8 cellular contexts compared by ENCODE assay signal in genomic region chr17:46266656-46267544, GRCh38. TPM values are rescaled to one million over a fixed set of nuclear protein-coding genes. Genes with fewer than 3 reads are reported as not detected.
A peak's percentile ranks its signal among the peaks of the same experiment; 100 is the strongest.
DNase-seq lines count a peak whose midpoint lies in the region; ATAC-seq and TF ChIP-seq lines count a peak whose summit lies in the region.

No MANE protein-coding gene starts in this region.

- WGBS in ectodermal cell, 2 experiments, result 1% methylated on average over 116 of the region's 116 CpGs

- ATAC-seq in GM19324 (IDR thresholded peaks at IDR 0.05; ENCODE audit: low FRiP score, unreplicated experiment) (peak; percentile 88), HG03457 (IDR thresholded peaks at IDR 0.05; ENCODE audit: unreplicated experiment) (peak; percentile 67)

- no peak for TF ChIP-seq CTCF in C4-2B (conservative IDR thresholded peaks at IDR 0.05)

- DNase-seq in NCI-H748 (lab: John Stamatoyannopoulos, UW; ENCODE audit: unreplicated experiment) (peak; percentile 93), lung microvascular endothelial cell (ENCODE audit: low read depth in 2 of 2) (peak; percentile 87 to 92)
- peak; percentile 64 for DNase-seq in activated CD4-positive, alpha-beta memory T cell treated with anti-CD3 and anti-CD28 coated beads, Interleukin-2, amount 10 ng/mL, durations not matched to agents 7 days and 5 days
- peak; percentile 68 to 87 (median 76) for DNase-seq in stimulated activated CD4-positive, alpha-beta T cell treated with anti-CD3 and anti-CD28 coated beads, TNF-alpha, amount 100 ng/mL, for 24 hours (ENCODE audit: low read depth in 3 of 3)

- CTCF ChIA-PET in activated CD4-positive, alpha-beta memory T cell treated with anti-CD3 and anti-CD28 coated beads, Interleukin-2, amount 10 ng/mL, durations not matched to agents 7 days and 5 days (lab: Charles Lee), result interaction anchor here (1.0 to 1.7 kb wide), 2 partner anchors 54 to 674 kb away, joined by 6 to 7 read pairs; no protein-coding TSS in a partner anchor

- H3K27ac ChIP-seq in C4-2B, result peak overlapping the region; percentile 74
- peak overlapping the region; percentile 69 for H3K27ac ChIP-seq in ectodermal cell (ENCODE audit: insufficient read depth, low read depth, low read length, poor library complexity, severe bottlenecking)

- no peaks in the 10 kb centered on the region for H3K9me3 ChIP-seq in ectodermal cell (ENCODE audit: control insufficient read depth, low read length)

- H3K27ac Mint-ChIP-seq in activated CD4-positive, alpha-beta memory T cell treated with anti-CD3 and anti-CD28 coated beads, Interleukin-2, amount 10 ng/mL, durations not matched to agents 7 days and 5 days, result peak overlapping the region; percentile 11

- H3K4me3 ChIP-seq in ectodermal cell (ENCODE audit: insufficient read depth, low read depth, low read length), result peak overlapping the region; percentile 55

- no peaks in the 10 kb centered on the region for H3K36me3 ChIP-seq in ectodermal cell (ENCODE audit: control insufficient read depth, insufficient read depth, low read length)

- peaks cover 67% of the 10 kb centered on the region for H3K27me3 Mint-ChIP-seq in activated CD4-positive, alpha-beta memory T cell treated with anti-CD3 and anti-CD28 coated beads, Interleukin-2, amount 10 ng/mL, durations not matched to agents 7 days and 5 days

- no peaks in the 10 kb centered on the region for H3K36me3 Mint-ChIP-seq in activated CD4-positive, alpha-beta memory T cell treated with anti-CD3 and anti-CD28 coated beads, Interleukin-2, amount 10 ng/mL, durations not matched to agents 7 days and 5 days (ENCODE audit: low read depth)

- peaks cover 54% of the 10 kb centered on the region for H3K27me3 ChIP-seq in ectodermal cell (ENCODE audit: control insufficient read depth, insufficient read depth, low read length, poor library complexity, severe bottlenecking)

- H3K4me1 ChIP-seq in ectodermal cell (ENCODE audit: control insufficient read depth, insufficient read depth, low read length), result peaks cover 3% of the 10 kb centered on the region

- H3K4me1 Mint-ChIP-seq in activated CD4-positive, alpha-beta memory T cell treated with anti-CD3 and anti-CD28 coated beads, Interleukin-2, amount 10 ng/mL, durations not matched to agents 7 days and 5 days, result peaks cover 35% of the 10 kb centered on the region

- POLR2A ChIA-PET in activated CD4-positive, alpha-beta memory T cell treated with anti-CD3 and anti-CD28 coated beads, Interleukin-2, amount 10 ng/mL, durations not matched to agents 7 days and 5 days (lab: Charles Lee), result interaction anchor here (0.7 to 1.9 kb wide), 5 partner anchors 10 to 928 kb away, joined by 3 to 5 read pairs (median 3); partner anchors contain the start of gene KANSL1

- H3K4me3 Mint-ChIP-seq in activated CD4-positive, alpha-beta memory T cell treated with anti-CD3 and anti-CD28 coated beads, Interleukin-2, amount 10 ng/mL, durations not matched to agents 7 days and 5 days, result peak overlapping the region; percentile 83

- no peaks in the 10 kb centered on the region for H3K9me3 Mint-ChIP-seq in activated CD4-positive, alpha-beta memory T cell treated with anti-CD3 and anti-CD28 coated beads, Interleukin-2, amount 10 ng/mL, durations not matched to agents 7 days and 5 days

RNA-seq across cellular contexts. Expression of gene LRRC37A, which starts 28.0 kb away (rescaled TPM):
- total RNA-seq in activated CD4-positive, alpha-beta memory T cell treated with anti-CD3 and anti-CD28 coated beads, Interleukin-2, amount 10 ng/mL, durations not matched to agents 7 days and 5 days, result 1 to 10 TPM; 4.6 to 5.7 TPM
- 2.1 TPM for polyA plus RNA-seq in ectodermal cell (2013, experiment 1 of 4)
- 1.8 TPM for polyA plus RNA-seq in ectodermal cell (2013, experiment 2 of 4)
- 2.0 TPM for polyA plus RNA-seq in ectodermal cell (2013, experiment 3 of 4)
- polyA plus RNA-seq in ectodermal cell (2013, experiment 4 of 4), result 2.0 TPM
- 1.3 and 2.6 TPM in 2 replicates for total RNA-seq in lung microvascular endothelial cell

Comparison
In these comparisons a context has a peak if more than half of its experiments do, and no peak if none do; other contexts are left out.
1. Peak in every context shown above with its lines: DNase-seq, ATAC-seq, H3K4me3 ChIP-seq and H3K27ac ChIP-seq.